ENCODE assay signal across 11 cellular contexts in genomic region chr18:23384778-23385736, GRCh38.
DNase-seq lines count a peak whose midpoint lies in the region; ATAC-seq, FAIRE-seq and TF ChIP-seq lines count a peak whose summit lies in the region.
"Had no signal": no experiment of that assay in that cellular context is flagged by ENCODE, and none has a peak within 500 bp of the region (broad histone marks: within the 10 kb centered on the region; RNA-seq: fewer than 3 reads in every experiment).

No MANE protein-coding gene starts in this region.

- H3K27me3 ChIP-seq in CD8-positive, alpha-beta T cell (ENCODE audit: insufficient read depth, low read length): no peaks in the 10 kb centered on the region
- no peaks in the 10 kb centered on the region for H3K27me3 ChIP-seq in IMR-90 (ENCODE audit: control insufficient read depth, insufficient read depth, low read length)
- no peaks in the 10 kb centered on the region; a peak in 1 of 7 replicates for H3K27me3 ChIP-seq in H1 (replicated peaks in 1 of 4; ENCODE audit: control insufficient read depth in 3 of 4, extremely low read depth in 1 of 4, insufficient read depth in 3 of 4, low read length in 3 of 4)
- H3K27me3 ChIP-seq: uterus had no signal

- H3K9ac ChIP-seq in IMR-90 (ENCODE audit: low read depth, low read length) (no peak overlapping the region), H1 (replicated peaks in 1 of 4; ENCODE audit: extremely low read depth in 1 of 4, low read depth in 3 of 4, low read length in 3 of 4) (no peak overlapping the region)

- no peaks in the 10 kb centered on the region for H3K79me1 ChIP-seq in IMR-90 (ENCODE audit: low read depth in 1 of 2, low read length in 2 of 2)
- H3K79me1 ChIP-seq in H1 (ENCODE audit: low read depth, low read length): no peaks in the 10 kb centered on the region

- H3K4me1 Mint-ChIP-seq in CD8-positive, alpha-beta T cell (ENCODE audit: low read depth): peaks cover 15% of the 10 kb centered on the region

- H3K18ac ChIP-seq in IMR-90 (ENCODE audit: low read depth, low read length) (no peak overlapping the region), H1 (ENCODE audit: extremely low read depth, low read length) (no peak overlapping the region)

- no peak overlapping the region for H3K4me3 Mint-ChIP-seq in CD8-positive, alpha-beta T cell

- H4K91ac ChIP-seq in IMR-90 (ENCODE audit: insufficient read depth, low read depth, low read length) (peak overlapping the region; percentile 7; the same call in 1 of the 2 replicates), H1 (replicated peaks; ENCODE audit: insufficient read length, low read length) (no peak overlapping the region)

- in situ Hi-C loops in IMR-90 (cut with MboI; ENCODE audit: low sequenced_read_pairs): no loop called here

- CTCF ChIA-PET in CD8-positive, alpha-beta T cell (lab: Charles Lee): interaction anchor here (1.0 to 1.4 kb wide), 2 partner anchors 8 to 11 kb away, joined by 3 to 5 read pairs; no protein-coding TSS in a partner anchor
- CTCF ChIA-PET in IMR-90 (lab: Yijun Ruan, JAX): interaction anchor here (1.2 kb wide), 1 partner anchor 13 kb away, joined by 4 read pairs; no protein-coding TSS in a partner anchor
- CTCF ChIA-PET in H1 (lab: Charles Lee; ENCODE audit: partially characterized antibody): interaction anchor here (0.9 to 1.4 kb wide), 4 partner anchors 11 to 178 kb away, joined by 3 to 4 read pairs (median 4); no protein-coding TSS in a partner anchor

- H2AK9ac ChIP-seq in IMR-90 (replicated peaks; ENCODE audit: low read depth, low read length, poor library complexity): no peak overlapping the region

- H3K4me2 ChIP-seq in IMR-90 (ENCODE audit: low read depth, low read length): no peak overlapping the region
- H3K4me2 ChIP-seq in H1 (ENCODE audit: insufficient read depth in 1 of 2, low read depth in 2 of 2, low read length in 2 of 2): no peak overlapping the region

- dilution Hi-C loops in IMR-90 (cut with HindIII; ENCODE audit: low sequenced_read_pairs, unreplicated experiment): no loop called here

- peaks cover 12% of the 10 kb centered on the region for H3K4me1 ChIP-seq in CD8-positive, alpha-beta T cell (ENCODE audit: insufficient read depth, low read length)
- H3K4me1 ChIP-seq in IMR-90 (ENCODE audit: control insufficient read depth, insufficient read depth, low read length): peaks cover 6% of the 10 kb centered on the region
- H3K4me1 ChIP-seq in H1 (replicated peaks in 1 of 4; ENCODE audit: control insufficient read depth in 3 of 4, insufficient read depth in 4 of 4, low read length in 3 of 4): no peaks in the 10 kb centered on the region
- H3K4me1 ChIP-seq: uterus had no signal

- no peak for TF ChIP-seq EP300 in H1 (IDR thresholded peaks at IDR 0.05; ENCODE audit: borderline replicate concordance in 1 of 2, low read depth in 2 of 2, low read length in 2 of 2)

- no peak for TF ChIP-seq CTCF in CD8-positive, alpha-beta T cell (IDR thresholded peaks at IDR 0.05)
- TF ChIP-seq CTCF in IMR-90 (conservative IDR thresholded peaks at IDR 0.05; ENCODE audit: low read depth, low read length): no peak
- TF ChIP-seq CTCF in H1 (IDR thresholded peaks at IDR 0.05; ENCODE audit: control extremely low read depth in 1 of 3, insufficient read depth in 1 of 3, low read depth in 1 of 3, low read length in 3 of 3): no peak

- H3K36me3 ChIP-seq in CD8-positive, alpha-beta T cell (ENCODE audit: insufficient read depth, low read length): no peaks in the 10 kb centered on the region
- H3K36me3 ChIP-seq in IMR-90 (ENCODE audit: control insufficient read depth, insufficient read depth, low read length) (peaks cover 2% of the 10 kb centered on the region; the same call in 1 of the 2 replicates), H1 (ENCODE audit: control insufficient read depth in 2 of 4, insufficient read depth in 4 of 4, low read length in 3 of 4) (no peaks in the 10 kb centered on the region; a peak in 1 of 8 replicates)
- H3K36me3 ChIP-seq: uterus had no signal

- peak overlapping the region; percentile 62 for H3K27ac Mint-ChIP-seq in CD8-positive, alpha-beta T cell

- no peak overlapping the region for H3K27ac ChIP-seq in CD8-positive, alpha-beta T cell (ENCODE audit: low read depth, low read length)
- H3K27ac ChIP-seq in IMR-90 (ENCODE audit: insufficient read depth, low read length): no peak overlapping the region
- H3K27ac ChIP-seq in H1 (ENCODE audit: low read depth, low read length): no peak overlapping the region
- H3K27ac ChIP-seq: C4-2B, uterus had no signal

- 92% methylated on average over 1 of the region's 13 CpGs; no CpG with 5 or more reads in 1 of the 2 experiments for WGBS in IMR-90 (ENCODE audit: extremely low coverage in 2 of 2, insufficient read length in 1 of 2), 2 experiments
- WGBS in H1 (ENCODE audit: extremely low coverage in 1 of 2, insufficient coverage in 1 of 2, insufficient read length in 1 of 2, insufficient replicate concordance in 2 of 2, low coverage in 1 of 2, low lambda C conversion rate in 2 of 2, missing lambda C conversion rate in 1 of 2), 2 experiments: 96% methylated on average over 13 of the region's 13 CpGs; no CpG with 5 or more reads in 1 of the 2 experiments

- DNase-seq in CD8-positive, alpha-beta T cell: no peak
- DNase-seq in IMR-90 (no peak), H1 (ENCODE audit: low read depth in 1 of 2, low spot score in 2 of 2) (no peak), NCI-H2196 (lab: John Stamatoyannopoulos, UW; ENCODE audit: unreplicated experiment) (no peak)
- DNase-seq in stimulated activated naive CD8-positive, alpha-beta T cell treated with anti-CD3 and anti-CD28 coated beads, Interleukin-15, Interleukin-2, amounts not matched to agents 100 U/mL and 50 U/mL, for 24 hours: no peak
- DNase-seq: NCI-H146, uterus had no signal

- no peak overlapping the region for H2BK15ac ChIP-seq in IMR-90 (ENCODE audit: low read depth, low read length)
- H2BK15ac ChIP-seq in H1 (ENCODE audit: low read length): no peak overlapping the region

- no peaks in the 10 kb centered on the region for H3K27me3 Mint-ChIP-seq in CD8-positive, alpha-beta T cell (ENCODE audit: low read depth)

- no peak overlapping the region for H3K23ac ChIP-seq in IMR-90 (ENCODE audit: low read depth, low read length)
- H3K23ac ChIP-seq in H1 (ENCODE audit: insufficient read length): no peak overlapping the region

- no peaks in the 10 kb centered on the region for H3K79me2 ChIP-seq in H1 (ENCODE audit: control insufficient read depth in 1 of 2, insufficient read depth in 2 of 2, low read length in 2 of 2)

- H2BK5ac ChIP-seq in IMR-90 (ENCODE audit: low read depth, low read length, poor library complexity, severe bottlenecking) (no peak overlapping the region), H1 (ENCODE audit: low read depth, low read length) (no peak overlapping the region)

- TF ChIP-seq POLR2A in IMR-90 (IDR thresholded peaks at IDR 0.05; ENCODE audit: low read depth, low read length) (no peak), H1 (IDR thresholded peaks at IDR 0.05; ENCODE audit: control extremely low read depth in 1 of 2, low read depth in 2 of 2, low read length in 2 of 2) (no peak)

- H4K5ac ChIP-seq in IMR-90 (ENCODE audit: low read depth, low read length): no peak overlapping the region
- H4K5ac ChIP-seq in H1 (ENCODE audit: insufficient read length, low read depth, low read length): no peak overlapping the region

- no peak overlapping the region for H3K4me3 ChIP-seq in CD8-positive, alpha-beta T cell (ENCODE audit: low read depth, low read length)
- H3K4me3 ChIP-seq in IMR-90 (ENCODE audit: insufficient read depth, low read depth, low read length): no peak overlapping the region
- no peak overlapping the region for H3K4me3 ChIP-seq in H1 (ENCODE audit: extremely low read depth in 1 of 4, insufficient read depth in 2 of 4, low read depth in 3 of 4, low read length in 4 of 4)
- H3K4me3 ChIP-seq: uterus had no signal

- no peaks in the 10 kb centered on the region for H3K9me3 ChIP-seq in CD8-positive, alpha-beta T cell (ENCODE audit: low read length)
- H3K9me3 ChIP-seq in IMR-90 (ENCODE audit: control insufficient read depth, insufficient read depth, low read length): no peaks in the 10 kb centered on the region
- H3K9me3 ChIP-seq in H1 (ENCODE audit: insufficient read depth in 2 of 2, low read depth in 1 of 2, low read length in 1 of 2): no peaks in the 10 kb centered on the region
- H3K9me3 ChIP-seq: uterus had no signal

- H3K4ac ChIP-seq in IMR-90 (ENCODE audit: low read depth, low read length): no peak overlapping the region
- H3K4ac ChIP-seq in H1 (replicated peaks; ENCODE audit: insufficient read length, low read depth, low read length): peak overlapping the region; percentile 1

- no peak overlapping the region for H2BK12ac ChIP-seq in H1 (ENCODE audit: low read depth, low read length)

- no TSS peak for BruUV-seq in IMR-90 (replicated peaks; lab: Mats Ljungman, UMichigan)

- peaks cover 10% of the 10 kb centered on the region for H3K36me3 Mint-ChIP-seq in CD8-positive, alpha-beta T cell

- no peak for TF ChIP-seq RAD21 in IMR-90 (IDR thresholded peaks at IDR 0.05; ENCODE audit: low read length)
- no peak for TF ChIP-seq RAD21 in H1 (IDR thresholded peaks at IDR 0.05 in 1 of 2, conservative IDR thresholded peaks at IDR 0.05 in 1 of 2; ENCODE audit: low read depth in 2 of 2, low read length in 2 of 2)

- no peak overlapping the region for H3K14ac ChIP-seq in IMR-90 (replicated peaks; ENCODE audit: low read depth, low read length)
- no peak overlapping the region for H3K14ac ChIP-seq in H1 (ENCODE audit: insufficient read length)

- peaks cover 6% of the 10 kb centered on the region for H3K9me1 ChIP-seq in IMR-90 (ENCODE audit: insufficient read depth, low read length)

- no peak overlapping the region for H2AK5ac ChIP-seq in IMR-90 (ENCODE audit: low read depth, low read length)
- no peak overlapping the region for H2AK5ac ChIP-seq in H1 (ENCODE audit: low read depth, low read length)

- H3K9me3 Mint-ChIP-seq in CD8-positive, alpha-beta T cell: no peaks in the 10 kb centered on the region

- H2AFZ ChIP-seq in IMR-90 (replicated peaks; ENCODE audit: low read length, poor library complexity): no peak overlapping the region
- H2AFZ ChIP-seq in H1 (ENCODE audit: low read length): no peak overlapping the region

- peak; percentile 29 for ATAC-seq in CD8-positive, alpha-beta T cell
- peak; percentile 59 for ATAC-seq in GM18909 (IDR thresholded peaks at IDR 0.05; ENCODE audit: poor library complexity, unreplicated experiment)
- ATAC-seq in IMR-90 (ENCODE audit: low read depth): no peak
- no peak for ATAC-seq in stimulated activated naive CD8-positive, alpha-beta T cell treated with anti-CD3 and anti-CD28 coated beads, Interleukin-15, Interleukin-2, amounts not matched to agents 100 U/mL and 50 U/mL, for 24 hours
- ATAC-seq in GM19035 (IDR thresholded peaks at IDR 0.05; ENCODE audit: unreplicated experiment): no peak
- ATAC-seq in HG03565 (IDR thresholded peaks at IDR 0.05; ENCODE audit: unreplicated experiment): no peak

- H2BK120ac ChIP-seq in IMR-90 (ENCODE audit: low read depth, low read length) (no peak overlapping the region), H1 (replicated peaks; ENCODE audit: low read depth, low read length) (no peak overlapping the region)

- no peak overlapping the region for H2BK20ac ChIP-seq in IMR-90 (ENCODE audit: low read depth, low read length)
- no peak overlapping the region for H2BK20ac ChIP-seq in H1 (ENCODE audit: low read length)

- H3K23me2 ChIP-seq in H1 (ENCODE audit: low read depth, low read length): no peaks in the 10 kb centered on the region

- no peaks in the 10 kb centered on the region for H4K20me1 ChIP-seq in IMR-90 (ENCODE audit: insufficient read depth, low read length)
- no peaks in the 10 kb centered on the region for H4K20me1 ChIP-seq in H1 (replicated peaks in 1 of 2; ENCODE audit: control insufficient read depth in 1 of 2, insufficient read depth in 2 of 2, low read length in 2 of 2)

- H4K8ac ChIP-seq in IMR-90 (ENCODE audit: low read depth in 2 of 2, low read length in 2 of 2) (no peak overlapping the region), H1 (ENCODE audit: extremely low read depth, insufficient read depth, low read length) (no peak overlapping the region; the same call in 1 of the 2 replicates)

- POLR2A ChIA-PET in CD8-positive, alpha-beta T cell (lab: Charles Lee): interaction anchor here (0.7 kb wide), 1 partner anchor 34 kb away, joined by 6 read pairs; no protein-coding TSS in a partner anchor
- POLR2A ChIA-PET in IMR-90 (lab: Charles Lee; ENCODE audit: unreplicated experiment): interaction anchor here (0.7 kb wide), 1 partner anchor 27 kb away, joined by 6 read pairs; no protein-coding TSS in a partner anchor
- POLR2A ChIA-PET in H1 (lab: Charles Lee; ENCODE audit: partially characterized antibody): interaction anchor here (1.1 kb wide), 1 partner anchor 11 kb away, joined by 3 read pairs; no protein-coding TSS in a partner anchor

- H3K56ac ChIP-seq in IMR-90 (ENCODE audit: extremely low read depth, insufficient read depth, low read length) (no peak overlapping the region), H1 (replicated peaks; ENCODE audit: insufficient read length, low read depth, low read length) (no peak overlapping the region)

- no peak for FAIRE-seq in H1 (lab: Jason Lieb, UNC)

- intact Hi-C loops in CD8-positive, alpha-beta T cell (cut with DNase I, micrococcal nuclease): no loop called here
- intact Hi-C loops in IMR-90 (cut with micrococcal nuclease): no loop called here

Comparison
In these comparisons a context has a peak if more than half of its experiments do, and no peak if none do; other contexts are left out.
1. ATAC-seq: peak in CD8-positive, alpha-beta T cell (single experiment) and GM18909 (single experiment); none in IMR-90 (single experiment), stimulated activated naive CD8-positive, alpha-beta T cell treated with anti-CD3 and anti-CD28 coated beads, Interleukin-15, Interleukin-2, amounts not matched to agents 100 U/mL and 50 U/mL, for 24 hours (single experiment), GM19035 (single experiment) and HG03565 (single experiment).